1 cellular context compared by ENCODE assay signal in genomic region chr2:25376750-25377621, GRCh38.
A peak's percentile ranks its signal among the peaks of the same experiment; 100 is the strongest.
TF ChIP-seq lines count a peak whose summit lies in the region.

No MANE protein-coding gene starts in this region.

TF ChIP-seq in GM12878, 131 proteins besides CTCF, POLR2A, EP300 and RAD21 (continued from another document and continues in another):
- TF ChIP-seq POLR2AphosphoS2 (IDR thresholded peaks at IDR 0.05; ENCODE audit: low read depth, low read length) = no peak
- TF ChIP-seq POU2F2 (IDR thresholded peaks at IDR 0.05; ENCODE audit: borderline replicate concordance, low read depth, low read length) = no peak
- peak; percentile 77 for TF ChIP-seq CBX5 (IDR thresholded peaks at IDR 0.05; ENCODE audit: low read depth)
- peak; percentile 93 for TF ChIP-seq RELB (IDR thresholded peaks at IDR 0.05; ENCODE audit: low read depth)
- TF ChIP-seq ZNF384 (IDR thresholded peaks at IDR 0.05; ENCODE audit: borderline replicate concordance, low read depth, low read length) = no peak
- TF ChIP-seq EZH2 (IDR thresholded peaks at IDR 0.05; ENCODE audit: borderline replicate concordance, control insufficient read depth, low read depth, low read length) = no peak
- TF ChIP-seq SMAD5 (IDR thresholded peaks at IDR 0.05; ENCODE audit: low read depth) = no peak
- peak; percentile 55 for TF ChIP-seq SP1 (IDR thresholded peaks at IDR 0.05; ENCODE audit: low read depth, low read length)
- 0 out of 2 replicates have a peak, but pooled peaks have one; percentile 5 for TF ChIP-seq IRF3 (IDR thresholded peaks at IDR 0.05)
- TF ChIP-seq YBX1 (IDR thresholded peaks at IDR 0.05) = no peak
- TF ChIP-seq SREBF1 (IDR thresholded peaks at IDR 0.05; ENCODE audit: low read length) = 0 out of 2 replicates have a peak, but pooled peaks have one; percentile 29
- TF ChIP-seq PML (IDR thresholded peaks at IDR 0.05; ENCODE audit: low read length) = no peak; the same call in 1 of the 2 replicates
- no peak for TF ChIP-seq HCFC1 (IDR thresholded peaks at IDR 0.05; ENCODE audit: low read length)
- no peak for TF ChIP-seq ZNF622 (IDR thresholded peaks at IDR 0.05)
- TF ChIP-seq ZBTB4 (CRISPR knock-in tag; IDR thresholded peaks at IDR 0.05) = no peak
- TF ChIP-seq ZNF274 (IDR thresholded peaks at IDR 0.05; ENCODE audit: insufficient read depth, insufficient read length) = no peak
- peak; percentile 83; the same call in 1 of the 2 replicates for TF ChIP-seq MTA3 (IDR thresholded peaks at IDR 0.05; ENCODE audit: borderline replicate concordance, low read length)
- peak; percentile 87 for TF ChIP-seq RAD51 (IDR thresholded peaks at IDR 0.05)
- TF ChIP-seq ELK1 (IDR thresholded peaks at IDR 0.05; ENCODE audit: low read depth, low read length) = no peak
- peak; percentile 93; the same call in 1 of the 2 replicates for TF ChIP-seq ZNF207 (IDR thresholded peaks at IDR 0.05; ENCODE audit: borderline replicate concordance)
- TF ChIP-seq PAX5 (IDR thresholded peaks at IDR 0.05; ENCODE audit: borderline replicate concordance, low read depth, low read length) = peak; percentile 82
- TF ChIP-seq USF1 (IDR thresholded peaks at IDR 0.05; ENCODE audit: borderline replicate concordance, extremely low read length, insufficient read depth, low read depth, low read length) = peak; percentile 79
- no peak for TF ChIP-seq CBX3 (IDR thresholded peaks at IDR 0.05; ENCODE audit: borderline replicate concordance, low read depth)
- peak; percentile 94 for TF ChIP-seq SKIL (IDR thresholded peaks at IDR 0.05; ENCODE audit: low read depth, poor library complexity, severe bottlenecking)
- peak; percentile 9; the same call in 1 of the 2 replicates for TF ChIP-seq JUND (IDR thresholded peaks at IDR 0.05; ENCODE audit: low read depth, low read length)
- TF ChIP-seq NRF1 (conservative IDR thresholded peaks at IDR 0.05; ENCODE audit: low read depth, low read length) = no peak
- TF ChIP-seq ZBTB40 (IDR thresholded peaks at IDR 0.05; ENCODE audit: borderline replicate concordance) = no peak; the same call in 1 of the 2 replicates
- 0 out of 2 replicates have a peak, but pooled peaks have one; percentile 40 for TF ChIP-seq BCLAF1 (IDR thresholded peaks at IDR 0.05)
- no peak for TF ChIP-seq RCOR1 (conservative IDR thresholded peaks at IDR 0.05; ENCODE audit: low read depth, low read length)
- TF ChIP-seq E2F4 (IDR thresholded peaks at IDR 0.05; ENCODE audit: low read depth, low read length) = peak; percentile 34; the same call in 1 of the 2 replicates
- TF ChIP-seq LARP7 (IDR thresholded peaks at IDR 0.05) = peak; percentile 77
- TF ChIP-seq SIN3A (IDR thresholded peaks at IDR 0.05; ENCODE audit: low read depth, low read length) = no peak
- peak; percentile 83 for TF ChIP-seq ATF7 (IDR thresholded peaks at IDR 0.05; ENCODE audit: low read depth)
- peak; percentile 83 for TF ChIP-seq FOXM1 (IDR thresholded peaks at IDR 0.05; ENCODE audit: low read depth, low read length)
- no peak; the same call in 1 of the 2 replicates for TF ChIP-seq ZBTB33 (IDR thresholded peaks at IDR 0.05)
- no peak for TF ChIP-seq MYB (IDR thresholded peaks at IDR 0.05; ENCODE audit: borderline replicate concordance, low read depth, low read length)
